ENCODE assay signal across 13 cellular contexts in the genomic region with DNA sequence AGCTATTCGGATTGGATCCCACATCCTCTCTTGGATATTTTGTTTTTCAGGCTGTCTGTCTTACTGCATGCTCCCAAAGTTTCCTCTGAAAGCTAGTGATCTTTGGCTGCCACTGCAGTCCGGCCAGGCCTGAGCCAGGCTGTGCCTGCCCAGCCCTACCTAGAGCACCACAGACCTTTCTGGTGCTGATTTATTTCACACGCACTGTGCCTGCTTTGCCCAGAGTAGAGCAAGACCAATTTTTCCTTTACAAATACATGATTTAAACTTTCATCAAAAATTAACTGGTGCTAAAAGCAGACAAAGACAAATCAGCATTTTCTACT. TPM values are rescaled to one million over a fixed set of nuclear protein-coding genes. Genes with fewer than 3 reads are reported as not detected.
DNase-seq lines count a peak whose midpoint lies in the region; FAIRE-seq and TF ChIP-seq lines count a peak whose summit lies in the region.
"Had no signal": no experiment of that assay in that cellular context is flagged by ENCODE, and none has a peak within 500 bp of the region (broad histone marks: within the 10 kb centered on the region; RNA-seq: fewer than 3 reads in every experiment).

No MANE protein-coding gene starts in this region.

- H2BK12ac ChIP-seq in H1 (ENCODE audit: low read depth, low read length), result no peak overlapping the region

- H4K20me1 ChIP-seq in SK-N-SH (ENCODE audit: insufficient read depth), result no peaks in the 10 kb centered on the region
- no peaks in the 10 kb centered on the region for H4K20me1 ChIP-seq in H1 (replicated peaks in 1 of 2; ENCODE audit: control insufficient read depth in 1 of 2, insufficient read depth in 2 of 2, low read length in 2 of 2)

- TF ChIP-seq POLR2A in H1 (IDR thresholded peaks at IDR 0.05; ENCODE audit: control extremely low read depth in 1 of 2, low read depth in 2 of 2, low read length in 2 of 2), result no peak

- TF ChIP-seq EP300 in SK-N-SH (IDR thresholded peaks at IDR 0.05; ENCODE audit: borderline replicate concordance in 1 of 2, low read depth in 1 of 2, low read length in 1 of 2) (no peak), H1 (IDR thresholded peaks at IDR 0.05; ENCODE audit: borderline replicate concordance in 1 of 2, low read depth in 2 of 2, low read length in 2 of 2) (no peak)

- no peaks in the 10 kb centered on the region for H3K23me2 ChIP-seq in H1 (ENCODE audit: low read depth, low read length)

- H2AFZ ChIP-seq in SK-N-SH (ENCODE audit: low read depth) (peak overlapping the region; percentile 65; the same call in 1 of the 2 replicates), H1 (ENCODE audit: low read length) (peak overlapping the region; percentile 93), neuron (ENCODE audit: low read depth, low read length) (peak overlapping the region; percentile 74)

- H3K27ac ChIP-seq in C4-2B, result peak overlapping the region; percentile 85
- peak overlapping the region in 1 of 2 experiments; percentile 74; a peak in 2 of 4 replicates for H3K27ac ChIP-seq in SK-N-SH (ENCODE audit: low read depth in 2 of 2, low read length in 1 of 2)
- H3K27ac ChIP-seq in H1 (ENCODE audit: low read depth, low read length), result no peak overlapping the region
- H3K27ac ChIP-seq: foreskin keratinocyte had no signal

- no peaks in the 10 kb centered on the region for H3K79me1 ChIP-seq in H1 (ENCODE audit: low read depth, low read length)

- 68% methylated on average over 3 of the region's 3 CpGs for WGBS in SK-N-SH (ENCODE audit: low lambda C conversion rate)
- WGBS in H1 (ENCODE audit: extremely low coverage in 1 of 2, insufficient coverage in 1 of 2, insufficient read length in 1 of 2, insufficient replicate concordance in 2 of 2, low coverage in 1 of 2, low lambda C conversion rate in 2 of 2, missing lambda C conversion rate in 1 of 2), 2 experiments, result 44% methylated on average over 3 of the region's 3 CpGs; no CpG with 5 or more reads in 1 of the 2 experiments

- H3K79me2 ChIP-seq in SK-N-SH (ENCODE audit: insufficient read depth), result no peaks in the 10 kb centered on the region
- no peaks in the 10 kb centered on the region for H3K79me2 ChIP-seq in H1 (ENCODE audit: control insufficient read depth in 1 of 2, insufficient read depth in 2 of 2, low read length in 2 of 2)

- POLR2A ChIA-PET in SK-N-SH (lab: Yijun Ruan, JAX) (interaction anchor here (1.1 to 1.6 kb wide), 5 partner anchors 9 to 225 kb away, joined by 3 to 9 read pairs (median 5); partner anchors contain the start of genes GTF2E1 and NDUFB4), H1 (lab: Charles Lee; ENCODE audit: partially characterized antibody) (interaction anchor here (1.1 to 1.8 kb wide), 6 partner anchors 9 to 225 kb away, joined by 3 to 12 read pairs (median 5); partner anchors contain the start of genes GTF2E1, NDUFB4 and RABL3)

- no peak overlapping the region for H2BK120ac ChIP-seq in H1 (replicated peaks; ENCODE audit: low read depth, low read length)

- H3K23ac ChIP-seq in H1 (ENCODE audit: insufficient read length), result no peak overlapping the region

- FAIRE-seq in H1 (lab: Jason Lieb, UNC), result no peak

- peak overlapping the region; percentile 31 for H4K5ac ChIP-seq in H1 (ENCODE audit: insufficient read length, low read depth, low read length)

- DNase-seq in SK-N-SH, result no peak
- DNase-seq in H1 (ENCODE audit: low read depth in 1 of 2, low spot score in 2 of 2), result no peak
- no peak for DNase-seq in NCI-H2171 treated with DMSO at 0.1 percent for 48 hours (lab: John Stamatoyannopoulos, UW)
- DNase-seq in activated CD4-positive, alpha-beta T cell treated with anti-CD3 and anti-CD28 coated beads, Interleukin-2, amount 50 U/mL, for 48 hours, result no peak
- no peak for DNase-seq in OCI-M1 (lab: John Stamatoyannopoulos, UW)
- no peak for DNase-seq in NCI-H2081 (lab: John Stamatoyannopoulos, UW)
- DNase-seq: activated naive CD8-positive, alpha-beta T cell treated with anti-CD3 and anti-CD28 coated beads for 36 hours; activated T-cell treated with anti-CD3 and anti-CD28 coated beads, Interleukin-2, amount 50 U/mL, for 4 hours; natural killer cell; stimulated activated naive CD8-positive, alpha-beta T cell treated with anti-CD3 and anti-CD28 coated beads, Interleukin-15, amount 100 ng/mL, for 72 hours had no signal

- H3K9me3 ChIP-seq in SK-N-SH (no peaks in the 10 kb centered on the region), H1 (ENCODE audit: insufficient read depth in 2 of 2, low read depth in 1 of 2, low read length in 1 of 2) (peaks cover 7 to 13% of the 10 kb centered on the region in 2 experiments; a peak in 3 of 4 replicates), neuron (ENCODE audit: low read length) (no peaks in the 10 kb centered on the region)

- H3K4me2 ChIP-seq in SK-N-SH, result 0 out of 2 replicates have a peak overlapping the region, but pooled peaks have one; percentile 47
- peak overlapping the region; percentile 10 to 21; a peak in 2 of 4 replicates for H3K4me2 ChIP-seq in H1 (ENCODE audit: insufficient read depth in 1 of 2, low read depth in 2 of 2, low read length in 2 of 2)

- no peaks in the 10 kb centered on the region for H3K36me3 ChIP-seq in SK-N-SH (replicated peaks in 1 of 2; ENCODE audit: control insufficient read depth in 1 of 2, insufficient read depth in 2 of 2, low read length in 1 of 2)
- H3K36me3 ChIP-seq in H1 (ENCODE audit: control insufficient read depth in 2 of 4, insufficient read depth in 4 of 4, low read length in 3 of 4), result peaks cover 0 to 5% (median 0%) of the 10 kb centered on the region in 4 experiments; a peak in 1 of 8 replicates
- no peaks in the 10 kb centered on the region for H3K36me3 ChIP-seq in neuron (ENCODE audit: insufficient read depth, low read length)

- no peak overlapping the region for H2BK15ac ChIP-seq in H1 (ENCODE audit: low read length)

- no peak for TF ChIP-seq CTCF in C4-2B (conservative IDR thresholded peaks at IDR 0.05)
- TF ChIP-seq CTCF in SK-N-SH (IDR thresholded peaks at IDR 0.05), result no peak
- TF ChIP-seq CTCF in H1 (IDR thresholded peaks at IDR 0.05; ENCODE audit: control extremely low read depth in 1 of 3, insufficient read depth in 1 of 3, low read depth in 1 of 3, low read length in 3 of 3), result no peak

- no peaks in the 10 kb centered on the region for H3K9me2 ChIP-seq in SK-N-SH

- no peaks in the 10 kb centered on the region for H3F3A ChIP-seq in SK-N-SH (replicated peaks; ENCODE audit: insufficient read depth)

- CTCF ChIA-PET in SK-N-SH (lab: Yijun Ruan, JAX), result interaction anchor here (0.7 to 13.1 kb wide), 18 partner anchors 11 to 676 kb away, joined by 3 to 277 read pairs (median 6); partner anchors contain the start of genes GTF2E1, NDUFB4 and RABL3
- CTCF ChIA-PET in H1 (lab: Charles Lee; ENCODE audit: partially characterized antibody), result interaction anchor here (0.6 to 3.2 kb wide), 24 partner anchors 9 to 544 kb away, joined by 3 to 24 read pairs (median 3); partner anchors contain the start of genes FSTL1 and HGD

- H3K9ac ChIP-seq in SK-N-SH (no peak overlapping the region), H1 (replicated peaks in 1 of 4; ENCODE audit: extremely low read depth in 1 of 4, low read depth in 3 of 4, low read length in 3 of 4) (no peak overlapping the region)

- no peak overlapping the region for H4K91ac ChIP-seq in H1 (replicated peaks; ENCODE audit: insufficient read length, low read length)

- H4K8ac ChIP-seq in H1 (ENCODE audit: extremely low read depth, insufficient read depth, low read length), result no peak overlapping the region

- H3K18ac ChIP-seq in H1 (ENCODE audit: extremely low read depth, low read length), result 0 out of 2 replicates have a peak overlapping the region, but pooled peaks have one; percentile 25

- H3K4ac ChIP-seq in H1 (replicated peaks; ENCODE audit: insufficient read length, low read depth, low read length), result no peak overlapping the region

- H3K4me3 ChIP-seq in SK-N-SH (ENCODE audit: low read depth in 2 of 2, low read length in 1 of 2) (no peak overlapping the region), H1 (ENCODE audit: extremely low read depth in 1 of 4, insufficient read depth in 2 of 4, low read depth in 3 of 4, low read length in 4 of 4) (peak overlapping the region in 1 of 4 experiments; percentile 28; a peak in 1 of 8 replicates), neuron (ENCODE audit: low read length) (peak overlapping the region; percentile 43)

- peaks cover 5 to 25% of the 10 kb centered on the region in 2 experiments; a peak in 3 of 4 replicates for H3K4me1 ChIP-seq in SK-N-SH (ENCODE audit: control insufficient read depth in 1 of 2, insufficient read depth in 2 of 2, low read depth in 1 of 2, low read length in 1 of 2)
- peaks cover 9 to 23% (median 14%) of the 10 kb centered on the region in 4 experiments for H3K4me1 ChIP-seq in H1 (replicated peaks in 1 of 4; ENCODE audit: control insufficient read depth in 3 of 4, insufficient read depth in 4 of 4, low read length in 3 of 4)
- peaks cover 34% of the 10 kb centered on the region for H3K4me1 ChIP-seq in neuron (ENCODE audit: insufficient read depth, low read length)
- H3K4me1 ChIP-seq: foreskin keratinocyte had no signal

- H3K56ac ChIP-seq in H1 (replicated peaks; ENCODE audit: insufficient read length, low read depth, low read length), result no peak overlapping the region

- no peak overlapping the region for H2AK5ac ChIP-seq in H1 (ENCODE audit: low read depth, low read length)

- TF ChIP-seq RAD21 in SK-N-SH (IDR thresholded peaks at IDR 0.05; ENCODE audit: low read length), result no peak
- no peak for TF ChIP-seq RAD21 in H1 (IDR thresholded peaks at IDR 0.05 in 1 of 2, conservative IDR thresholded peaks at IDR 0.05 in 1 of 2; ENCODE audit: low read depth in 2 of 2, low read length in 2 of 2)

- H3K27me3 ChIP-seq in SK-N-SH (ENCODE audit: insufficient read depth) (no peaks in the 10 kb centered on the region), H1 (replicated peaks in 1 of 4; ENCODE audit: control insufficient read depth in 3 of 4, extremely low read depth in 1 of 4, insufficient read depth in 3 of 4, low read length in 3 of 4) (no peaks in the 10 kb centered on the region), neuron (ENCODE audit: insufficient read depth, low read length) (no peaks in the 10 kb centered on the region)
- H3K27me3 ChIP-seq: foreskin keratinocyte had no signal

- no peak overlapping the region for H3K14ac ChIP-seq in H1 (ENCODE audit: insufficient read length)

- no peak overlapping the region for H2BK20ac ChIP-seq in H1 (ENCODE audit: low read length)

- no peak overlapping the region for H2BK5ac ChIP-seq in H1 (ENCODE audit: low read depth, low read length)

RNA-seq across cellular contexts. Expression of gene NDUFB4, which starts 28.0 kb away (rescaled TPM):
- polyA plus RNA-seq in SK-N-SH (2012; rRNA removed), result 239 and 332 TPM in 2 replicates
- 277 and 293 TPM in 2 replicates for polyA plus RNA-seq in SK-N-SH (2012; cell fraction: cytosol; rRNA removed)
- 112 and 123 TPM in 2 replicates for polyA plus RNA-seq in SK-N-SH (2012; cell fraction: nucleus; rRNA removed)
- 184 and 194 TPM in 2 replicates for total RNA-seq in H1 (2021; fragmentation: NEBNext Ultra II Directional; extraction: Animal tissue kit (Norgen Biotek cat#: 25700))
- polyA plus RNA-seq in H1 (2011; rRNA removed), result 347 and 382 TPM in 2 replicates
- 324 TPM for polyA plus RNA-seq in H1 (2011; cell fraction: cytosol; rRNA removed)
- polyA plus RNA-seq in H1 (2011; cell fraction: nucleus; rRNA removed), result 202 TPM
- 215 to 321 TPM (median 290 TPM) in 4 replicates for polyA plus RNA-seq in H1 (2012, experiment 1 of 2)
- 4,354 TPM for polyA plus RNA-seq in H1 (2012, experiment 2 of 2)
- polyA plus RNA-seq in H1 (2013, experiment 1 of 2), result 620 TPM
- polyA plus RNA-seq in H1 (2013, experiment 2 of 2), result 616 TPM
- 94.4 and 113 TPM in 2 replicates for polyA minus RNA-seq in H1 (2011; rRNA and poly(A)+ RNA removed)
- 161 TPM for polyA minus RNA-seq in H1 (2011; cell fraction: cytosol; rRNA and poly(A)+ RNA removed)
- polyA minus RNA-seq in H1 (2011; cell fraction: nucleus; rRNA and poly(A)+ RNA removed), result 78.7 TPM
